Comparison of ENCODE assay signal across 11 cellular contexts in the genomic region with DNA sequence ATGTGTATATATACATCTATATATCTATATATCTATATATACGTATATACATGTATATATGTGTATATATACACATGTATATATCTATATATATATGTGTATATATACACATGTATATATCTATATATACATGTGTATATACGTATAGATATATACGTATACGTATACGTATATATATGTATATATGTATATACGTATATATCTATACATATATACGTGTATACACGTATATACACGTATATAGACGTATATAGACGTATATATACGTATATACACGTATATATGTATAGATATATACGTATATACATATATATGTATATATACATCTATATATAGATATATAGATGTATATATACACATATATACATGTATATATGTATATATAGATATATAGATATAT.
"Had no signal": no experiment of that assay in that cellular context is flagged by ENCODE, and none has a peak within 500 bp of the region (broad histone marks: within the 10 kb centered on the region; RNA-seq: fewer than 3 reads in every experiment).

No MANE protein-coding gene starts in this region.

- H3K9ac ChIP-seq: KMS-11 had no signal

- H2AFZ ChIP-seq: GM23338 had no signal

- H3K27ac ChIP-seq: KMS-11 had no signal

- DNase-seq: HFFc6, IMR-90, Karpas-422, KBM-7 had no signal

- H3K4me3 ChIP-seq: GM23338, HAP-1 had no signal

- H3K4me1 ChIP-seq: HAP-1 had no signal

- H3K36me3 ChIP-seq: HAP-1 had no signal

- ATAC-seq: GM23338, HCT116 had no signal

- H3K4me2 ChIP-seq: GM23338, KMS-11 had no signal

- FAIRE-seq: H1, H54, HTR-8/SVneo had no signal

- H3K9me3 ChIP-seq: HAP-1 had no signal
